Comparison of ENCODE assay signal across 31 cellular contexts in genomic region chr9:97779608-97780007, GRCh38.
"Had no signal": no experiment of that assay in that cellular context is flagged by ENCODE, and none has a peak within 500 bp of the region (broad histone marks: within the 10 kb centered on the region; RNA-seq: fewer than 3 reads in every experiment).

No MANE protein-coding gene starts in this region.

- H3K4me1 ChIP-seq: ascending aorta had no signal

- H3K27ac ChIP-seq: ascending aorta, cardiac muscle cell, VCaP had no signal

- DNase-seq: activated B cell treated with CpG ODN at 0.5 μM for 24 hours; activated CD4-positive, alpha-beta memory T cell treated with anti-CD3 and anti-CD28 coated beads for 36 hours; activated CD4-positive, alpha-beta T cell treated with anti-CD3 and anti-CD28 coated beads for 4 hours; activated CD4-positive, alpha-beta T cell treated with anti-CD3 and anti-CD28 coated beads, Interleukin-2, amount 10 ng/mL, durations not matched to agents 24 days and 14 days; activated CD4-positive, alpha-beta T cell treated with anti-CD3 and anti-CD28 coated beads, Interleukin-2, amount 50 U/mL, for 1 hour; activated CD4-positive, alpha-beta T cell treated with anti-CD3 and anti-CD28 coated beads, Interleukin-2, amount 50 U/mL, for 4 hours; activated CD4-positive, CD25-positive, alpha-beta regulatory T cell treated with anti-CD3 and anti-CD28 coated beads, Interleukin-2, amount 50 U/mL, for 72 hours; activated CD8-positive, alpha-beta memory T cell treated with anti-CD3 and anti-CD28 coated beads, Interleukin-2, amount 50 U/mL, for 4 hours; activated CD8-positive, alpha-beta T cell treated with anti-CD3 and anti-CD28 coated beads for 36 hours; activated effector memory CD4-positive, alpha-beta T cell treated with anti-CD3 and anti-CD28 coated beads, Interleukin-2, amount 50 U/mL, for 16 hours; activated naive CD4-positive, alpha-beta T cell treated with anti-CD3 and anti-CD28 coated beads, Interleukin-2, amount 10 ng/mL, durations not matched to agents 7 days and 5 days; activated naive CD4-positive, alpha-beta T cell treated with Interleukin-2 at 50 U/mL for 16 hours; activated naive CD8-positive, alpha-beta T cell treated with anti-CD3 and anti-CD28 coated beads, Interleukin-2, amount 10 ng/mL, durations not matched to agents 7 days and 5 days; activated naive CD8-positive, alpha-beta T cell treated with anti-CD3 and anti-CD28 coated beads, Interleukin-2, amount 50 U/mL, for 24 hours; activated T-cell treated with anti-CD3 and anti-CD28 coated beads for 4 hours; activated T-cell treated with anti-CD3 and anti-CD28 coated beads, Interleukin-2, amount 50 U/mL, for 1 hour; activated T-cell treated with anti-CD3 and anti-CD28 coated beads, Interleukin-2, amount 50 U/mL, for 4 hours; activated T-cell treated with anti-CD3 and anti-CD28 coated beads, Interleukin-2, amount 50 U/mL, for 72 hours; amygdala; anterior cingulate cortex; caudate nucleus; cerebellar nuclear complex; T-helper 1 cell; T-helper 2 cell; T-helper 9 cell had no signal

- H3K36me3 ChIP-seq: ascending aorta, cardiac muscle cell had no signal

- H3K4me3 ChIP-seq: ascending aorta, cardiac muscle cell had no signal

- FAIRE-seq: bronchial epithelial cell, TTC549 had no signal

- ATAC-seq: activated CD8-positive, alpha-beta T cell treated with anti-CD3 and anti-CD28 coated beads for 36 hours; activated naive CD8-positive, alpha-beta T cell treated with anti-CD3 and anti-CD28 coated beads, Interleukin-2, amount 50 U/mL, for 24 hours; activated T-cell treated with anti-CD3 and anti-CD28 coated beads, Interleukin-2, amount 50 U/mL, for 4 hours; activated T-cell treated with anti-CD3 and anti-CD28 coated beads, Interleukin-2, amount 50 U/mL, for 72 hours; activated T-helper 17 cell treated with anti-CD3 and anti-CD28 coated beads, Interleukin-2, amount 50 U/mL, for 72 hours had no signal
